8 cellular contexts compared by ENCODE assay signal in genomic region chr1:230104395-230105244, GRCh38. TPM values are rescaled to one million over a fixed set of nuclear protein-coding genes. Genes with fewer than 3 reads are reported as not detected.
DNase-seq lines count a peak whose midpoint lies in the region; ATAC-seq, FAIRE-seq and TF ChIP-seq lines count a peak whose summit lies in the region.

No MANE protein-coding gene starts in this region.

- no peak overlapping the region for H3K4me3 ChIP-seq in bronchial epithelial cell (ENCODE audit: low read depth, low read length)

- FAIRE-seq in bronchial epithelial cell (lab: Jason Lieb, UNC): no peak

- peaks cover 16% of the 10 kb centered on the region for H3K36me3 Mint-ChIP-seq in HFFc6 (ENCODE audit: low read depth)
- peaks cover 3% of the 10 kb centered on the region; the same call in 1 of the 2 replicates for H3K36me3 Mint-ChIP-seq in WTC11

- ATAC-seq in WTC11: peak; percentile 60
- peak; percentile 90 for ATAC-seq in left colon

- TF ChIP-seq CTCF in HFFc6 (IDR thresholded peaks at IDR 0.05) (peak; percentile 28), WTC11 (IDR thresholded peaks at IDR 0.05) (no peak), bronchial epithelial cell (IDR thresholded peaks at IDR 0.05; ENCODE audit: insufficient read depth, low read length, severe bottlenecking) (peak; percentile 8)

- H3K27ac Mint-ChIP-seq in HFFc6 (peak overlapping the region; percentile 95), WTC11 (peak overlapping the region; percentile 84)

- H3K4me1 Mint-ChIP-seq in HFFc6 (ENCODE audit: low read depth): peaks cover 79% of the 10 kb centered on the region
- H3K4me1 Mint-ChIP-seq in WTC11: peaks cover 66% of the 10 kb centered on the region

- POLR2A ChIA-PET in WTC11 (lab: Charles Lee): no interaction called here

- H3K9me3 Mint-ChIP-seq in HFFc6 (no peaks in the 10 kb centered on the region), WTC11 (no peaks in the 10 kb centered on the region)

- H3K27me3 Mint-ChIP-seq in HFFc6 (ENCODE audit: insufficient read depth) (no peaks in the 10 kb centered on the region), WTC11 (ENCODE audit: low read depth) (no peaks in the 10 kb centered on the region)

- H3K4me3 Mint-ChIP-seq in HFFc6: peak overlapping the region; percentile 82
- no peak overlapping the region for H3K4me3 Mint-ChIP-seq in WTC11

- DNase-seq in GM04503 (ENCODE audit: low read depth) (peak; percentile 98), HFFc6 (peak; percentile 99), NCI-H1417 (lab: John Stamatoyannopoulos, UW) (peak; percentile 32 to 85 (median 83)), WTC11 (ENCODE audit: low spot score) (no peak), bronchial epithelial cell (ENCODE audit: low read depth) (peak; percentile 100), left colon (peak; percentile 93 to 94), NCI-H526 treated with DMSO at 0.1 percent for 48 hours (lab: John Stamatoyannopoulos, UW) (no peak)
- DNase-seq in stimulated activated CD4-positive, alpha-beta T cell treated with anti-CD3 and anti-CD28 coated beads, Interleukin-1b, Interleukin-23, amount 100 ng/mL, for 48 hours: peak; percentile 93

- intact Hi-C loops in left colon (cut with DNase I, micrococcal nuclease): no loop called here

- no peaks in the 10 kb centered on the region for H3K27me3 ChIP-seq in bronchial epithelial cell (ENCODE audit: control insufficient read depth, insufficient read depth, low read length)

- H3K36me3 ChIP-seq in bronchial epithelial cell (ENCODE audit: control insufficient read depth, insufficient read depth, low read length): no peaks in the 10 kb centered on the region

- CTCF ChIA-PET in WTC11 (lab: Charles Lee): interaction anchor here (0.6 to 1.2 kb wide), 3 partner anchors 16 kb away, joined by 3 to 5 read pairs (median 3); no protein-coding TSS in a partner anchor

TF ChIP-seq in WTC11, 78 proteins besides CTCF, POLR2A, EP300 and RAD21:
- TF ChIP-seq GABPB1 (CRISPR knock-in tag; IDR thresholded peaks at IDR 0.05) (peak; percentile 74), FOXJ3 (CRISPR knock-in tag; IDR thresholded peaks at IDR 0.05; ENCODE audit: borderline replicate concordance) (no peak)

RNA-seq across cellular contexts. Expression of gene GALNT2, which starts 37.6 kb away (rescaled TPM):
- 100 to 1,000 TPM; 174 to 194 (median 181) TPM for total RNA-seq in HFFc6 (2021; fragmentation: NEBNext Ultra II Directional; extraction: Animal tissue kit (Norgen Biotek cat#: 25700))
- total RNA-seq in WTC11 (2021) (74.8 to 84.6 TPM (median 81.9 TPM) in 3 replicates), bronchial epithelial cell (31.9 and 37.4 TPM in 2 replicates), left colon (10 to 100 TPM; 56.8 to 63.2 TPM)

Comparison
In these comparisons a context has a peak if more than half of its experiments do, and no peak if none do; other contexts are left out.
1. DNase-seq: peak in GM04503 (single experiment), HFFc6 (single experiment), NCI-H1417 (3 of 3), bronchial epithelial cell (single experiment), left colon (2 of 2) and stimulated activated CD4-positive, alpha-beta T cell treated with anti-CD3 and anti-CD28 coated beads, Interleukin-1b, Interleukin-23, amount 100 ng/mL, for 48 hours (single experiment); none in WTC11 (single experiment) and NCI-H526 treated with DMSO at 0.1 percent for 48 hours (single experiment).